In genomic region chr3:106699093-106699492, GRCh38 we compare ENCODE assay signal across 25 cellular contexts.
DNase-seq lines count a peak whose midpoint lies in the region; ATAC-seq and TF ChIP-seq lines count a peak whose summit lies in the region.
"Had no signal": no experiment of that assay in that cellular context is flagged by ENCODE, and none has a peak within 500 bp of the region (broad histone marks: within the 10 kb centered on the region; RNA-seq: fewer than 3 reads in every experiment).

No MANE protein-coding gene starts in this region.

- H3K36me3 Mint-ChIP-seq in endodermal cell (ENCODE audit: low read depth), result no peaks in the 10 kb centered on the region
- H3K36me3 Mint-ChIP-seq: immature natural killer cell, memory B cell had no signal

- no peaks in the 10 kb centered on the region for H3K9me3 Mint-ChIP-seq in endodermal cell
- H3K9me3 Mint-ChIP-seq: memory B cell; nephron; T-helper 2 cell treated with Interferon-gamma antibody and Interleukin-4, amounts not matched to agents 5 μg/mL and 100 μg/mL, for 36 hours had no signal

- no peak overlapping the region for H3K9ac ChIP-seq in endodermal cell (ENCODE audit: extremely low read depth, low read length, poor library complexity, severe bottlenecking)

- DNase-seq in SIG-M5 treated with dmso at 0.1 percent for 504 hours (lab: John Stamatoyannopoulos, UW; ENCODE audit: unreplicated experiment) (peak; percentile 23), SIG-M5 (lab: John Stamatoyannopoulos, UW) (no peak), NCI-H345 (lab: John Stamatoyannopoulos, UW) (peak; percentile 68), endodermal cell (peak; percentile 41), G401 (ENCODE audit: low spot score) (no peak), PC-9 (no peak), activated gamma-delta T cell treated with Interleukin-2 at 50 U/mL for 16 hours (no peak)
- DNase-seq: ACHN; activated CD4-positive, alpha-beta T cell treated with anti-CD3 and anti-CD28 coated beads for 1 hour; activated CD8-positive, alpha-beta memory T cell treated with anti-CD3 and anti-CD28 coated beads, Interleukin-2, amount 50 U/mL, for 4 hours; activated gamma-delta T cell; body of pancreas; immature natural killer cell; NCI-H1930; retina; stomach had no signal

- H4K20me1 ChIP-seq in PC-9 (ENCODE audit: insufficient read depth), result no peaks in the 10 kb centered on the region

- in situ Hi-C loops in G401 (cut with HindIII; ENCODE audit: low sequenced_read_pairs), result no loop called here

- TF ChIP-seq CTCF in endodermal cell (conservative IDR thresholded peaks at IDR 0.05), result no peak
- TF ChIP-seq CTCF in PC-9 (conservative IDR thresholded peaks at IDR 0.05), result no peak

- no peaks in the 10 kb centered on the region for H3K9me2 ChIP-seq in PC-9 (ENCODE audit: insufficient read depth)

- intact Hi-C loops in PC-9 (cut with micrococcal nuclease; ENCODE audit: unreplicated experiment), result no loop called here

- H3K79me2 ChIP-seq in PC-9 (ENCODE audit: low read depth), result no peaks in the 10 kb centered on the region

- POLR2A ChIA-PET in PC-9 (lab: Charles Lee; ENCODE audit: unreplicated experiment), result no interaction called here

- 73 to 81% methylated on average over 1 to 2 of the region's 2 CpGs for WGBS in endodermal cell (ENCODE audit: insufficient coverage in 1 of 2, insufficient read length in 1 of 2), 2 experiments

- peaks cover 16% of the 10 kb centered on the region for H3K4me1 Mint-ChIP-seq in endodermal cell
- H3K4me1 Mint-ChIP-seq: immature natural killer cell, memory B cell had no signal

- BruUV-seq in PC-9 (replicated peaks; lab: Mats Ljungman, UMichigan), result no TSS peak

- H3K27ac ChIP-seq in endodermal cell (ENCODE audit: low read depth, low read length) (no peak overlapping the region), PC-9 (no peak overlapping the region)
- H3K27ac ChIP-seq: body of pancreas, HL-60, SJCRH30, stomach had no signal

- no peak overlapping the region for H3K4me3 Mint-ChIP-seq in endodermal cell
- H3K4me3 Mint-ChIP-seq: dendritic cell treated with granulocyte-macrophage colony-stimulating factor and Interleukin-4, amounts not matched to agents 40 ng/mL and 50 ng/mL, for 4 days; immature natural killer cell; memory B cell; nephron; T-helper 2 cell treated with Interferon-gamma antibody and Interleukin-4, amounts not matched to agents 5 μg/mL and 100 μg/mL, for 36 hours had no signal

- H3F3A ChIP-seq in PC-9 (ENCODE audit: insufficient read depth, low read depth), result no peaks in the 10 kb centered on the region

- H3K27ac Mint-ChIP-seq in endodermal cell, result peak overlapping the region; percentile 54
- H3K27ac Mint-ChIP-seq: dendritic cell treated with granulocyte-macrophage colony-stimulating factor and Interleukin-4, amounts not matched to agents 40 ng/mL and 50 ng/mL, for 4 days; immature natural killer cell; memory B cell; T-helper 2 cell treated with Interferon-gamma antibody and Interleukin-4, amounts not matched to agents 5 μg/mL and 100 μg/mL, for 36 hours had no signal

- no peaks in the 10 kb centered on the region for H3K9me3 ChIP-seq in endodermal cell (ENCODE audit: control insufficient read depth, low read length)
- H3K9me3 ChIP-seq in PC-9 (ENCODE audit: insufficient read depth, low read depth), result no peaks in the 10 kb centered on the region
- H3K9me3 ChIP-seq: body of pancreas, SJCRH30, stomach had no signal

- ATAC-seq in HG03442 (IDR thresholded peaks at IDR 0.05; ENCODE audit: unreplicated experiment), result no peak
- ATAC-seq: body of pancreas, esophagus mucosa, K562 had no signal

- no peaks in the 10 kb centered on the region for H3K4me1 ChIP-seq in endodermal cell (ENCODE audit: control insufficient read depth, insufficient read depth, low read length)
- no peaks in the 10 kb centered on the region for H3K4me1 ChIP-seq in PC-9 (replicated peaks; ENCODE audit: insufficient read depth)
- H3K4me1 ChIP-seq: body of pancreas, SJCRH30 had no signal

- no peak overlapping the region for H3K4me3 ChIP-seq in endodermal cell (ENCODE audit: low read length)
- H3K4me3 ChIP-seq in PC-9, result no peak overlapping the region
- H3K4me3 ChIP-seq: body of pancreas, K562, SJCRH30, stomach had no signal

- CTCF ChIA-PET in PC-9 (lab: Charles Lee), result no interaction called here

- no peak overlapping the region for H2AFZ ChIP-seq in PC-9

- H3K27me3 ChIP-seq in endodermal cell (ENCODE audit: control insufficient read depth, insufficient read depth, low read length, poor library complexity, severe bottlenecking), result no peaks in the 10 kb centered on the region
- no peaks in the 10 kb centered on the region for H3K27me3 ChIP-seq in PC-9 (ENCODE audit: insufficient read depth, low read depth)
- H3K27me3 ChIP-seq: body of pancreas, SJCRH30, stomach had no signal

- H3K36me3 ChIP-seq in endodermal cell (ENCODE audit: control insufficient read depth, insufficient read depth, low read length) (no peaks in the 10 kb centered on the region), PC-9 (ENCODE audit: low read depth) (no peaks in the 10 kb centered on the region)
- H3K36me3 ChIP-seq: SJCRH30, stomach had no signal

- no peaks in the 10 kb centered on the region for H3K27me3 Mint-ChIP-seq in endodermal cell (ENCODE audit: insufficient read depth)
- H3K27me3 Mint-ChIP-seq: dendritic cell treated with granulocyte-macrophage colony-stimulating factor and Interleukin-4, amounts not matched to agents 40 ng/mL and 50 ng/mL, for 4 days; memory B cell had no signal

- no peak overlapping the region for H3K4me2 ChIP-seq in PC-9

Comparison
In these comparisons a context has a peak if more than half of its experiments do, and no peak if none do; other contexts are left out.
1. DNase-seq: peak in SIG-M5 treated with dmso at 0.1 percent for 504 hours (single experiment), NCI-H345 (single experiment) and endodermal cell (single experiment); none in SIG-M5 (single experiment), G401 (single experiment), PC-9 (0 of 2) and activated gamma-delta T cell treated with Interleukin-2 at 50 U/mL for 16 hours (single experiment).